In the genomic region with DNA sequence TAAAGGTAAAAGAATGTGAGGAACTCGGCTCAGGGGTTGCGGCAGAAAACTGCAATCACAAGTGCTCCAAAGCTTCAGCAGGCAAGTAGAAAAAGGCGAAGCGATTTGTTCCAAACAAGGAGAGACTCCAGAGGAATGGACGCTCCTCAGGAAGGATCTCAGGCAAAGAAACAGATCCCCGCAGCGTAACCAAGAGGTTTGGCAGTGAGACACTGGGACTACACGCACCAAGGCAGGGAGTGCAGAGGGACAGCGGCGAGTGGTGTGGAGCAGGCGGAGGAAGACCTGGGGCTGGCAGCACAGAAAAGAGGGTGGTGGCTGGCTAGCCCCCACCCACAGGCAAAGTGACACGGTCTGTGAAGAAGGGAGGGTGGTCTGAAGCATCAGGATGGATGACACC, we compare ENCODE assay signal across 22 cellular contexts. TPM values are rescaled to one million over a fixed set of nuclear protein-coding genes. Genes with fewer than 3 reads are reported as not detected.
DNase-seq lines count a peak whose midpoint lies in the region; ATAC-seq and TF ChIP-seq lines count a peak whose summit lies in the region.
"Had no signal": no experiment of that assay in that cellular context is flagged by ENCODE, and none has a peak within 500 bp of the region (broad histone marks: within the 10 kb centered on the region; RNA-seq: fewer than 3 reads in every experiment).

No MANE protein-coding gene starts in this region.

- no peak overlapping the region for H4K91ac ChIP-seq in H9 (ENCODE audit: insufficient read length, low read depth, low read length)

- no peak overlapping the region for H4K8ac ChIP-seq in H9 (replicated peaks; ENCODE audit: insufficient read length, low read depth, low read length)

- no peak overlapping the region for H2BK12ac ChIP-seq in H9 (ENCODE audit: insufficient read length, low read depth, low read length)

- TF ChIP-seq POLR2A in gastroesophageal sphincter (IDR thresholded peaks at IDR 0.05), result no peak
- no peak for TF ChIP-seq POLR2A in sigmoid colon (IDR thresholded peaks at IDR 0.05)

- H3K27me3 Mint-ChIP-seq in activated naive CD8-positive, alpha-beta T cell treated with anti-CD3 and anti-CD28 coated beads, Interleukin-2, amount 50 U/mL, for 24 hours, result no peaks in the 10 kb centered on the region
- no peaks in the 10 kb centered on the region for H3K27me3 Mint-ChIP-seq in activated naive CD8-positive, alpha-beta T cell treated with anti-CD3 and anti-CD28 coated beads for 36 hours
- H3K27me3 Mint-ChIP-seq in H9 (ENCODE audit: low read depth), result no peaks in the 10 kb centered on the region
- H3K27me3 Mint-ChIP-seq: B cell, IgD-negative memory B cell had no signal

- no peak overlapping the region for H2BK120ac ChIP-seq in H9 (ENCODE audit: low read depth, low read length, poor library complexity, severe bottlenecking)

- H3K27me3 ChIP-seq in H9 (ENCODE audit: insufficient read depth, low read length), result no peaks in the 10 kb centered on the region
- H3K27me3 ChIP-seq in gastroesophageal sphincter, result no peaks in the 10 kb centered on the region
- H3K27me3 ChIP-seq in sigmoid colon, result no peaks in the 10 kb centered on the region

- H3K9ac ChIP-seq in H9 (ENCODE audit: extremely low read depth, insufficient read length, low read length), result no peak overlapping the region

- no peaks in the 10 kb centered on the region for H3K23me2 ChIP-seq in H9 (ENCODE audit: insufficient read length, low read depth, low read length, poor library complexity, severe bottlenecking)

- peak; percentile 26 for ATAC-seq in activated naive CD8-positive, alpha-beta T cell treated with anti-CD3 and anti-CD28 coated beads, Interleukin-2, amount 50 U/mL, for 24 hours
- ATAC-seq in gastroesophageal sphincter (no peak), HG03139 (IDR thresholded peaks at IDR 0.05; ENCODE audit: unreplicated experiment) (no peak)
- ATAC-seq: A549, Panc1 had no signal

- H3K4me1 ChIP-seq in H9 (ENCODE audit: insufficient read depth, low read length) (peaks cover 4% of the 10 kb centered on the region; the same call in 1 of the 2 replicates), gastroesophageal sphincter (peaks cover 15 to 53% (median 16%) of the 10 kb centered on the region in 3 donors), sigmoid colon (peaks cover 0 to 62% (median 54%) of the 10 kb centered on the region in 4 donors)

- no peak for TF ChIP-seq EP300 in gastroesophageal sphincter (IDR thresholded peaks at IDR 0.05)
- no peak for TF ChIP-seq EP300 in sigmoid colon (IDR thresholded peaks at IDR 0.05)

- H3K23ac ChIP-seq in H9 (ENCODE audit: insufficient read length, low read depth, low read length), result no peak overlapping the region

- DNase-seq in activated naive CD8-positive, alpha-beta T cell treated with anti-CD3 and anti-CD28 coated beads, Interleukin-2, amount 50 U/mL, for 24 hours, result no peak
- DNase-seq in activated naive CD8-positive, alpha-beta T cell treated with anti-CD3 and anti-CD28 coated beads for 36 hours, result no peak
- DNase-seq in H9 (no peak), sigmoid colon (no peak), SW 1271 (lab: John Stamatoyannopoulos, UW) (no peak), HEK293T (ENCODE audit: extremely low spot score) (no peak)
- DNase-seq: EL, H7, NCI-H1105, NCI-H1694, NCI-H2081, NCI-H2171 treated with DMSO at 0.1 percent for 48 hours, NCI-H524 treated with DMSO at 0.1 percent for 48 hours, NCI-H82, SIG-M5 had no signal

- H3K36me3 Mint-ChIP-seq in activated naive CD8-positive, alpha-beta T cell treated with anti-CD3 and anti-CD28 coated beads, Interleukin-2, amount 50 U/mL, for 24 hours (ENCODE audit: low read depth), result peaks cover 26% of the 10 kb centered on the region
- peaks cover 15% of the 10 kb centered on the region for H3K36me3 Mint-ChIP-seq in activated naive CD8-positive, alpha-beta T cell treated with anti-CD3 and anti-CD28 coated beads for 36 hours
- peaks cover 21 to 51% (median 45%) of the 10 kb centered on the region in 3 experiments for H3K36me3 Mint-ChIP-seq in H9 (ENCODE audit: insufficient read depth in 1 of 3, low read depth in 3 of 3)

- H3K9me3 ChIP-seq in H9 (ENCODE audit: control insufficient read depth, low read depth, low read length) (no peaks in the 10 kb centered on the region), gastroesophageal sphincter (no peaks in the 10 kb centered on the region), sigmoid colon (no peaks in the 10 kb centered on the region)
- H3K9me3 ChIP-seq: A549 had no signal

- POLR2A ChIA-PET in HEK293T (lab: Yijun Ruan, JAX), result no interaction called here

- no peak overlapping the region for H3K4ac ChIP-seq in H9 (ENCODE audit: low read depth, low read length)

- H4K5ac ChIP-seq in H9 (ENCODE audit: insufficient read length, low read depth, low read length), result no peak overlapping the region

- no peaks in the 10 kb centered on the region for H4K20me1 ChIP-seq in H9 (ENCODE audit: control insufficient read depth, insufficient read depth, insufficient read length)

- H2AFZ ChIP-seq in H9 (ENCODE audit: low read length), result no peak overlapping the region

- no peak overlapping the region for H2BK5ac ChIP-seq in H9 (ENCODE audit: insufficient read length, low read length)

- peaks cover 0 to 21% of the 10 kb centered on the region in 2 donors for H3K36me3 ChIP-seq in gastroesophageal sphincter
- peaks cover 0 to 18% (median 2%) of the 10 kb centered on the region in 4 donors for H3K36me3 ChIP-seq in sigmoid colon

- WGBS in H9 (ENCODE audit: extremely low coverage, insufficient read length, low lambda C conversion rate), result no CpG with 5 or more reads among the region's 12 CpGs
- 86 to 94% methylated on average over 6 to 9 of the region's 12 CpGs for WGBS in gastroesophageal sphincter (ENCODE audit: low coverage in 1 of 2), 2 donors
- WGBS in sigmoid colon, 2 donors, result 87 to 96% methylated on average over 12 of the region's 12 CpGs

- no peak overlapping the region for H3T11ph ChIP-seq in H9 (ENCODE audit: low read length)

- intact Hi-C loops in sigmoid colon (cut with DNase I), result no loop called here

- no peak overlapping the region for H2BK15ac ChIP-seq in H9 (ENCODE audit: low read depth, low read length)

- H3K27ac Mint-ChIP-seq in activated naive CD8-positive, alpha-beta T cell treated with anti-CD3 and anti-CD28 coated beads, Interleukin-2, amount 50 U/mL, for 24 hours, result no peak overlapping the region
- H3K27ac Mint-ChIP-seq in activated naive CD8-positive, alpha-beta T cell treated with anti-CD3 and anti-CD28 coated beads for 36 hours, result no peak overlapping the region
- peak overlapping the region in 2 of 3 experiments; percentile 13 to 75; a peak in 4 of 7 replicates for H3K27ac Mint-ChIP-seq in H9
- H3K27ac Mint-ChIP-seq: B cell had no signal

- H3K4me3 ChIP-seq in gastroesophageal sphincter (no peak overlapping the region), sigmoid colon (no peak overlapping the region)
- H3K4me3 ChIP-seq: A549 had no signal

- H3K56ac ChIP-seq in H9 (ENCODE audit: insufficient read length, low read depth, low read length), result no peak overlapping the region

- no peaks in the 10 kb centered on the region for H3K79me2 ChIP-seq in H9 (ENCODE audit: insufficient read depth, low read length)

- peaks cover 22% of the 10 kb centered on the region for H3K4me1 Mint-ChIP-seq in activated naive CD8-positive, alpha-beta T cell treated with anti-CD3 and anti-CD28 coated beads, Interleukin-2, amount 50 U/mL, for 24 hours
- H3K4me1 Mint-ChIP-seq in activated naive CD8-positive, alpha-beta T cell treated with anti-CD3 and anti-CD28 coated beads for 36 hours, result peaks cover 8% of the 10 kb centered on the region
- peaks cover 12 to 22% of the 10 kb centered on the region in 2 experiments for H3K4me1 Mint-ChIP-seq in H9

- no peaks in the 10 kb centered on the region for H3K9me3 Mint-ChIP-seq in activated naive CD8-positive, alpha-beta T cell treated with anti-CD3 and anti-CD28 coated beads, Interleukin-2, amount 50 U/mL, for 24 hours
- no peaks in the 10 kb centered on the region for H3K9me3 Mint-ChIP-seq in activated naive CD8-positive, alpha-beta T cell treated with anti-CD3 and anti-CD28 coated beads for 36 hours
- H3K9me3 Mint-ChIP-seq in H9, result no peaks in the 10 kb centered on the region; a peak in 1 of 5 replicates
- H3K9me3 Mint-ChIP-seq: CD14-positive monocyte, IgD-negative memory B cell had no signal

- H3K18ac ChIP-seq in H9 (ENCODE audit: insufficient read length, low read depth, low read length), result peak overlapping the region; percentile 35

- no peak overlapping the region for H3K4me2 ChIP-seq in H9 (ENCODE audit: insufficient read depth, insufficient read length, low read length)
- H3K4me2 ChIP-seq: A549 had no signal

- no peak overlapping the region for H3K4me3 Mint-ChIP-seq in activated naive CD8-positive, alpha-beta T cell treated with anti-CD3 and anti-CD28 coated beads, Interleukin-2, amount 50 U/mL, for 24 hours
- no peak overlapping the region for H3K4me3 Mint-ChIP-seq in activated naive CD8-positive, alpha-beta T cell treated with anti-CD3 and anti-CD28 coated beads for 36 hours
- H3K4me3 Mint-ChIP-seq in H9, result no peak overlapping the region
- H3K4me3 Mint-ChIP-seq: B cell, CD14-positive monocyte, IgD-negative memory B cell had no signal

- no peak overlapping the region for H3K27ac ChIP-seq in H9 (ENCODE audit: insufficient read length, low read depth, low read length)
- peak overlapping the region in 3 of 4 donors; percentile 12 to 63 (median 25) for H3K27ac ChIP-seq in gastroesophageal sphincter
- H3K27ac ChIP-seq in sigmoid colon, result peak overlapping the region; percentile 14 to 76 (median 36)

- TF ChIP-seq CTCF in H9 (conservative IDR thresholded peaks at IDR 0.05), result no peak
- no peak for TF ChIP-seq CTCF in gastroesophageal sphincter (IDR thresholded peaks at IDR 0.05)
- no peak for TF ChIP-seq CTCF in sigmoid colon (IDR thresholded peaks at IDR 0.05)

- no peak overlapping the region for H2BK20ac ChIP-seq in H9 (ENCODE audit: low read depth, low read length, poor library complexity, severe bottlenecking)

- CTCF ChIA-PET in HEK293T (lab: Yijun Ruan, JAX), result no interaction called here

- no peak overlapping the region for H2AK5ac ChIP-seq in H9 (ENCODE audit: insufficient read length, low read length)

- H3K79me1 ChIP-seq in H9 (ENCODE audit: insufficient read depth, low read depth, low read length, poor library complexity, severe bottlenecking), result no peaks in the 10 kb centered on the region

- no peak overlapping the region for H3K14ac ChIP-seq in H9 (ENCODE audit: insufficient read depth, low read length)

TF ChIP-seq in HEK293T, 16 proteins besides CTCF, POLR2A, EP300 and RAD21:
- no peak for TF ChIP-seq ARNT (IDR thresholded peaks at IDR 0.05)

RNA-seq across cellular contexts. Expression of a gene that starts 54.7 kb away (rescaled TPM):
- total RNA-seq in activated naive CD8-positive, alpha-beta T cell treated with anti-CD3 and anti-CD28 coated beads for 36 hours, result 10 to 100 TPM; 68.0 to 72.6 TPM
- total RNA-seq in H9 (2021), result 98.0 and 98.7 TPM in 2 replicates
- total RNA-seq in gastroesophageal sphincter, result 100 to 1,000 TPM; 144 to 277 (median 203) TPM
- total RNA-seq in sigmoid colon, result 100 to 1,000 TPM; 170 to 247 (median 192) TPM
- 100 to 1,000 TPM in 1 of 3 donors, 10 to 100 TPM in 2; 63.6 to 127 (median 94.3) TPM for polyA plus RNA-seq in sigmoid colon

Comparison
In these comparisons a context has a peak if more than half of its experiments do, and no peak if none do; other contexts are left out.
1. H3K27ac Mint-ChIP-seq: peak in H9 (2 of 3); none in activated naive CD8-positive, alpha-beta T cell treated with anti-CD3 and anti-CD28 coated beads, Interleukin-2, amount 50 U/mL, for 24 hours (single experiment) and activated naive CD8-positive, alpha-beta T cell treated with anti-CD3 and anti-CD28 coated beads for 36 hours (single experiment).